24 cellular contexts compared by ENCODE assay signal in genomic region chr2:180145163-180145562, GRCh38.
"Had no signal": no experiment of that assay in that cellular context is flagged by ENCODE, and none has a peak within 500 bp of the region (broad histone marks: within the 10 kb centered on the region; RNA-seq: fewer than 3 reads in every experiment).

No MANE protein-coding gene starts in this region.

- H3K36me3 Mint-ChIP-seq: mesothelial cell of epicardium; natural killer cell; stimulated activated memory B cell treated with anti-CD40 and anti-IgM and Interleukin-4, amounts not matched to agents 10 μg/mL and 1 μg/mL and 100 μg/mL, for 72 hours had no signal

- H3K4me2 ChIP-seq: hepatocyte had no signal

- DNase-seq: effector CD8-positive, alpha-beta T cell; foreskin melanocyte; head of caudate nucleus; kidney glomerular epithelial cell; natural killer cell; nucleus accumbens; ovary; psoas muscle; retina; right lobe of liver; spleen; stimulated activated CD4-positive, alpha-beta T cell treated with anti-CD3 and anti-CD28 coated beads, Interleukin-15, amount 100 ng/mL, for 24 hours; stimulated activated CD4-positive, alpha-beta T cell treated with anti-CD3 and anti-CD28 coated beads, Interleukin-1b, Interleukin-23, amount 100 ng/mL, for 48 hours; stimulated activated CD4-positive, alpha-beta T cell treated with anti-CD3 and anti-CD28 coated beads, Interleukin-4, amount 100 ng/mL, for 24 hours; tibial artery; upper lobe of left lung; uterus had no signal

- H3K36me3 ChIP-seq: ovary, right lobe of liver, spleen, tibial artery, upper lobe of left lung, uterus had no signal

- ATAC-seq: natural killer cell; psoas muscle; stimulated activated memory B cell treated with anti-CD40 and anti-IgM and Interleukin-4, amounts not matched to agents 10 μg/mL and 1 μg/mL and 100 μg/mL, for 72 hours had no signal

- H3K9me3 ChIP-seq: ovary, psoas muscle, right lobe of liver, spleen, tibial artery, upper lobe of left lung, uterus had no signal

- H3K4me1 Mint-ChIP-seq: mesothelial cell of epicardium; natural killer cell; stimulated activated memory B cell treated with anti-CD40 and anti-IgM and Interleukin-4, amounts not matched to agents 10 μg/mL and 1 μg/mL and 100 μg/mL, for 72 hours had no signal

- H3K9me3 Mint-ChIP-seq: mesothelial cell of epicardium; natural killer cell; stimulated activated memory B cell treated with anti-CD40 and anti-IgM and Interleukin-4, amounts not matched to agents 10 μg/mL and 1 μg/mL and 100 μg/mL, for 72 hours; stimulated activated naive CD8-positive, alpha-beta T cell treated with anti-CD3 and anti-CD28 coated beads, Interleukin-15, Interleukin-2, amounts not matched to agents 100 ng/mL and 50 ng/mL, for 24 hours had no signal

- H3K27me3 Mint-ChIP-seq: stimulated activated memory B cell treated with anti-CD40 and anti-IgM and Interleukin-4, amounts not matched to agents 10 μg/mL and 1 μg/mL and 100 μg/mL, for 72 hours had no signal

- H3K4me3 Mint-ChIP-seq: mesothelial cell of epicardium; natural killer cell; neural crest cell; stimulated activated memory B cell treated with anti-CD40 and anti-IgM and Interleukin-4, amounts not matched to agents 10 μg/mL and 1 μg/mL and 100 μg/mL, for 72 hours; stimulated activated naive CD8-positive, alpha-beta T cell treated with anti-CD3 and anti-CD28 coated beads, Interleukin-15, Interleukin-2, amounts not matched to agents 100 ng/mL and 50 ng/mL, for 24 hours had no signal

- FAIRE-seq: islet of Langerhans had no signal

- H2AFZ ChIP-seq: hepatocyte had no signal

- H3K27ac Mint-ChIP-seq: mesothelial cell of epicardium; natural killer cell; stimulated activated memory B cell treated with anti-CD40 and anti-IgM and Interleukin-4, amounts not matched to agents 10 μg/mL and 1 μg/mL and 100 μg/mL, for 72 hours; stimulated activated naive CD8-positive, alpha-beta T cell treated with anti-CD3 and anti-CD28 coated beads, Interleukin-15, Interleukin-2, amounts not matched to agents 100 ng/mL and 50 ng/mL, for 24 hours had no signal

- H3K27ac ChIP-seq: coronary artery, hepatocyte, ovary, psoas muscle, right lobe of liver, spleen, tibial artery, upper lobe of left lung, uterus had no signal

- H3K79me2 ChIP-seq: hepatocyte had no signal

- H3K4me1 ChIP-seq: psoas muscle, spleen, tibial artery, upper lobe of left lung, uterus had no signal

- H3K4me3 ChIP-seq: coronary artery, hepatocyte, ovary, psoas muscle, right lobe of liver, spleen, tibial artery, upper lobe of left lung, uterus had no signal

- H3K27me3 ChIP-seq: hepatocyte, ovary, right lobe of liver, spleen, tibial artery, upper lobe of left lung, uterus had no signal
